In genomic region chr17:78999056-78999768, GRCh38 we compare ENCODE assay signal across 17 cellular contexts. TPM values are rescaled to one million over a fixed set of nuclear protein-coding genes. Genes with fewer than 3 reads are reported as not detected.
DNase-seq lines count a peak whose midpoint lies in the region; ATAC-seq and TF ChIP-seq lines count a peak whose summit lies in the region.
"Had no signal": no experiment of that assay in that cellular context is flagged by ENCODE, and none has a peak within 500 bp of the region (broad histone marks: within the 10 kb centered on the region; RNA-seq: fewer than 3 reads in every experiment).

No MANE protein-coding gene starts in this region.

- peaks cover 62% of the 10 kb centered on the region for H3K4me1 Mint-ChIP-seq in Calu3 (ENCODE audit: low read depth, unreplicated experiment)
- peaks cover 15% of the 10 kb centered on the region for H3K4me1 Mint-ChIP-seq in CD8-positive, alpha-beta T cell (ENCODE audit: low read depth)

- CTCF ChIA-PET in Calu3 (lab: Charles Lee) (interaction anchor here (0.7 kb wide), 1 partner anchor 462 kb away, joined by 4 read pairs; no protein-coding TSS in a partner anchor), RWPE1 (lab: Yijun Ruan, JAX) (interaction anchor here (0.5 kb wide), 1 partner anchor 28 kb away, joined by 3 read pairs; no protein-coding TSS in a partner anchor)
- CTCF ChIA-PET in CD8-positive, alpha-beta T cell (lab: Charles Lee), result interaction anchor here (1.3 kb wide), 1 partner anchor 43 kb away, joined by 4 read pairs; no protein-coding TSS in a partner anchor

- H3K36me3 Mint-ChIP-seq in Calu3 (ENCODE audit: insufficient read depth, unreplicated experiment), result peaks cover 69% of the 10 kb centered on the region
- H3K36me3 Mint-ChIP-seq in CD8-positive, alpha-beta T cell, result peaks cover 66% of the 10 kb centered on the region

- peak overlapping the region; percentile 3 for H3K4me3 ChIP-seq in skeletal muscle satellite cell (ENCODE audit: low read length)
- H3K4me3 ChIP-seq in CD8-positive, alpha-beta T cell (ENCODE audit: low read depth, low read length), result no peak overlapping the region
- H3K4me3 ChIP-seq: skin epidermis had no signal

- H3K9me3 Mint-ChIP-seq in Calu3 (ENCODE audit: low read depth, unreplicated experiment), result no peaks in the 10 kb centered on the region
- no peaks in the 10 kb centered on the region for H3K9me3 Mint-ChIP-seq in CD8-positive, alpha-beta T cell
- H3K9me3 Mint-ChIP-seq: activated naive CD4-positive, alpha-beta T cell treated with anti-CD3 and anti-CD28 coated beads, Interleukin-2, amount 50 U/mL, for 72 hours; memory B cell had no signal

- no peak overlapping the region for H3K4me2 ChIP-seq in skeletal muscle satellite cell (ENCODE audit: low read length)
- H3K4me2 ChIP-seq: KMS-11 had no signal

- intact Hi-C loops in Calu3 (cut with micrococcal nuclease; ENCODE audit: unreplicated experiment), result no loop called here
- intact Hi-C loops in CD8-positive, alpha-beta T cell (cut with DNase I, micrococcal nuclease), result no loop called here

- H3K27me3 Mint-ChIP-seq in Calu3 (ENCODE audit: unreplicated experiment), result no peaks in the 10 kb centered on the region
- H3K27me3 Mint-ChIP-seq in CD8-positive, alpha-beta T cell (ENCODE audit: low read depth), result no peaks in the 10 kb centered on the region
- H3K27me3 Mint-ChIP-seq: memory B cell had no signal

- H3K27me3 ChIP-seq in skeletal muscle satellite cell (ENCODE audit: control insufficient read depth, insufficient read depth, low read length), result no peaks in the 10 kb centered on the region
- no peaks in the 10 kb centered on the region for H3K27me3 ChIP-seq in CD8-positive, alpha-beta T cell (ENCODE audit: insufficient read depth, low read length)

- peaks cover 34% of the 10 kb centered on the region for H3K4me1 ChIP-seq in skeletal muscle satellite cell (ENCODE audit: control insufficient read depth, insufficient read depth, low read length)
- H3K4me1 ChIP-seq in CD8-positive, alpha-beta T cell (ENCODE audit: insufficient read depth, low read length), result no peaks in the 10 kb centered on the region

- BruUV-seq in Calu3 (replicated peaks; lab: Mats Ljungman, UMichigan), result no TSS peak

- no peaks in the 10 kb centered on the region for H3K9me3 ChIP-seq in skeletal muscle satellite cell (replicated peaks; ENCODE audit: low read length)
- no peaks in the 10 kb centered on the region for H3K9me3 ChIP-seq in CD8-positive, alpha-beta T cell (ENCODE audit: low read length)

- no peak for ATAC-seq in GM19023 (IDR thresholded peaks at IDR 0.05; ENCODE audit: unreplicated experiment)
- ATAC-seq in CD8-positive, alpha-beta T cell, result no peak

- DNase-seq in Calu3 (no peak), RWPE1 (ENCODE audit: low spot score) (no peak), islet precursor cell (peak; percentile 45), dedifferentiated amniotic fluid mesenchymal stem cell (ENCODE audit: extremely low spot score) (no peak), Kasumi-1 (lab: John Stamatoyannopoulos, UW) (no peak)
- DNase-seq in CD8-positive, alpha-beta T cell, result no peak
- DNase-seq: activated CD4-positive, alpha-beta T cell treated with anti-CD3 and anti-CD28 coated beads for 4 hours; NK-92 treated with Interleukin-12 subunit alpha and Interleukin-12 subunit beta, amount 100 ng/mL, for 24 hours; SIG-M5; stimulated activated naive CD4-positive, alpha-beta T cell; T1000 had no signal

- H3K27ac ChIP-seq in RWPE1, result peak overlapping the region; percentile 59
- no peak overlapping the region for H3K27ac ChIP-seq in CD8-positive, alpha-beta T cell (ENCODE audit: low read depth, low read length)
- H3K27ac ChIP-seq: KMS-11 had no signal

- H3K4me3 Mint-ChIP-seq in Calu3 (ENCODE audit: low read depth, unreplicated experiment), result no peak overlapping the region
- no peak overlapping the region for H3K4me3 Mint-ChIP-seq in CD8-positive, alpha-beta T cell
- H3K4me3 Mint-ChIP-seq: memory B cell had no signal

- peaks cover 46% of the 10 kb centered on the region for H3K36me3 ChIP-seq in skeletal muscle satellite cell (ENCODE audit: insufficient read depth, low read length)
- H3K36me3 ChIP-seq in CD8-positive, alpha-beta T cell (ENCODE audit: insufficient read depth, low read length), result peaks cover 11% of the 10 kb centered on the region

- H3K9ac ChIP-seq in skeletal muscle satellite cell (ENCODE audit: low read depth, low read length), result no peak overlapping the region
- H3K9ac ChIP-seq: KMS-11 had no signal

- H3K27ac Mint-ChIP-seq in Calu3 (ENCODE audit: unreplicated experiment), result peak overlapping the region; percentile 36
- H3K27ac Mint-ChIP-seq in CD8-positive, alpha-beta T cell, result no peak overlapping the region
- H3K27ac Mint-ChIP-seq: memory B cell had no signal

- POLR2A ChIA-PET in RWPE1 (lab: Yijun Ruan, JAX; ENCODE audit: low non-redundant PET), result no interaction called here
- POLR2A ChIA-PET in CD8-positive, alpha-beta T cell (lab: Charles Lee), result no interaction called here

- TF ChIP-seq CTCF in Calu3 (IDR thresholded peaks at IDR 0.05; ENCODE audit: unreplicated experiment) (no peak), RWPE1 (conservative IDR thresholded peaks at IDR 0.05; ENCODE audit: low read depth) (no peak)
- no peak for TF ChIP-seq CTCF in CD8-positive, alpha-beta T cell (IDR thresholded peaks at IDR 0.05)

RNA-seq across cellular contexts. Expression of gene CANT1, which starts 10.4 kb away (rescaled TPM):
- total RNA-seq in Calu3 (2022), result 95.7 and 115 TPM in 2 replicates
- total RNA-seq in skeletal muscle satellite cell (2012; rRNA removed), result 45.0 and 47.4 TPM in 2 replicates
- 10 to 100 TPM; 41.6 to 48.9 TPM for total RNA-seq in CD8-positive, alpha-beta T cell

RNA-seq across cellular contexts. Expression of gene LGALS3BP, which starts 19.5 kb away (rescaled TPM):
- total RNA-seq in Calu3 (2022), result 747 and 1,100 TPM in 2 replicates
- total RNA-seq in skeletal muscle satellite cell (2012; rRNA removed), result 306 and 332 TPM in 2 replicates
- total RNA-seq in CD8-positive, alpha-beta T cell, result 10 to 100 TPM; 30.9 to 32.0 TPM

RNA-seq across cellular contexts. Expression of gene C1QTNF1, which starts 24.8 kb away (rescaled TPM):
- total RNA-seq in Calu3 (2022), result 3.1 and 3.3 TPM in 2 replicates
- total RNA-seq in skeletal muscle satellite cell (2012; rRNA removed), result 21.3 and 34.1 TPM in 2 replicates
- under 1 TPM in 1 of 2 experiments, not detected in 1; 0.78 TPM for total RNA-seq in CD8-positive, alpha-beta T cell
- total RNA-seq: activated naive CD4-positive, alpha-beta T cell treated with anti-CD3 and anti-CD28 coated beads, Interleukin-2, amount 50 U/mL, for 72 hours had no signal

Comparison
In these comparisons a context has a peak if more than half of its experiments do, and no peak if none do; other contexts are left out.
1. RNA of gene LGALS3BP, which starts 19.5 kb away (total RNA-seq): 747 to 1,100 TPM in Calu3; 30.9 to 32.0 TPM in CD8-positive, alpha-beta T cell; every median in the first group is over 10 times any median in the second.